In the genomic region with DNA sequence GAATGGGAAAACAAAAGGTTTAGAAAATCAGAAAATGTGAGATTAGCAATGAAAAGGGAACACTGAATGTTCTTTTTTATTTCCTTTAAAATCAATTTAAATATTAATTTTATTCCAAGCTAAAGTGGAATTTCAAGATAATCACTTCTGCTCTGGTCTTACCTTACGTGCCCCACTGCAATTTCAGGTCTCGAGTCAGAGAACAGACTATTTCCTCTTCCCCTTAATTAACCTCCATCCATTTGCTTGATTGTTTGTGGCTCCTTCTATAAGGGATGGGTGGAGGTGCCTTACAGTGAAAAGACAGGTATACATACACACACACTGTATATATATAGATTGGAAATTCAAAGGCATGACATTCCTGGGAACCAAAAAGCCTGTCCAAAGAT, we compare ENCODE assay signal across 13 cellular contexts.
DNase-seq lines count a peak whose midpoint lies in the region; TF ChIP-seq lines count a peak whose summit lies in the region.
"Had no signal": no experiment of that assay in that cellular context is flagged by ENCODE, and none has a peak within 500 bp of the region (broad histone marks: within the 10 kb centered on the region; RNA-seq: fewer than 3 reads in every experiment).

No MANE protein-coding gene starts in this region.

- H3K9me3 Mint-ChIP-seq in activated CD4-positive, alpha-beta T cell treated with anti-CD3 and anti-CD28 coated beads, Interleukin-2, amount 10 ng/mL, durations not matched to agents 7 days and 5 days = peaks cover 2% of the 10 kb centered on the region
- H3K9me3 Mint-ChIP-seq: brain, GM23338 had no signal

- H3K9me3 ChIP-seq in adipocyte (ENCODE audit: control insufficient read depth, low read length) (no peaks in the 10 kb centered on the region), spleen (no peaks in the 10 kb centered on the region)

- peaks cover 30% of the 10 kb centered on the region for H3K4me1 ChIP-seq in adipocyte (ENCODE audit: control insufficient read depth, insufficient read depth, low read length)
- H3K4me1 ChIP-seq in spleen = peaks cover 20 to 72% (median 60%) of the 10 kb centered on the region in 6 donors

- no peak overlapping the region for H3K4me3 ChIP-seq in adipocyte (ENCODE audit: low read length)
- H3K4me3 ChIP-seq in spleen = peak overlapping the region in 1 of 8 donors; percentile 10
- H3K4me3 ChIP-seq: GM23338, skin epidermis had no signal

- intact Hi-C loops in spleen (cut with DNase I; ENCODE audit: low total_unique reads) = no loop called here
- intact Hi-C loops in posterior vena cava (cut with DNase I) = loop anchor here in 1 of 2 donors (10.0 kb wide), 1 partner anchor 63 kb away; no protein-coding TSS in a partner anchor

- peaks cover 12% of the 10 kb centered on the region for H3K27me3 Mint-ChIP-seq in activated CD4-positive, alpha-beta T cell treated with anti-CD3 and anti-CD28 coated beads, Interleukin-2, amount 10 ng/mL, durations not matched to agents 7 days and 5 days
- H3K27me3 Mint-ChIP-seq: brain had no signal

- H3K9ac ChIP-seq in adipocyte (ENCODE audit: low read length) = peak overlapping the region; percentile 9

- peak overlapping the region; percentile 40 to 79 (median 68) for H3K27ac ChIP-seq in spleen
- H3K27ac ChIP-seq: epithelial cell of prostate had no signal

- H3K27ac Mint-ChIP-seq in activated CD4-positive, alpha-beta T cell treated with anti-CD3 and anti-CD28 coated beads, Interleukin-2, amount 10 ng/mL, durations not matched to agents 7 days and 5 days = peak overlapping the region; percentile 82
- H3K27ac Mint-ChIP-seq: GM23338 had no signal

- WGBS in spleen, 5 donors = 21 to 34% (median 32%) methylated on average over 2 of the region's 2 CpGs

- peaks cover 39% of the 10 kb centered on the region for H3K36me3 Mint-ChIP-seq in activated CD4-positive, alpha-beta T cell treated with anti-CD3 and anti-CD28 coated beads, Interleukin-2, amount 10 ng/mL, durations not matched to agents 7 days and 5 days (ENCODE audit: low read depth)

- POLR2A ChIA-PET in activated CD4-positive, alpha-beta T cell treated with anti-CD3 and anti-CD28 coated beads, Interleukin-2, amount 10 ng/mL, durations not matched to agents 7 days and 5 days (lab: Charles Lee) = no interaction called here

- peaks cover 63% of the 10 kb centered on the region for H3K4me1 Mint-ChIP-seq in activated CD4-positive, alpha-beta T cell treated with anti-CD3 and anti-CD28 coated beads, Interleukin-2, amount 10 ng/mL, durations not matched to agents 7 days and 5 days

- H3K27me3 ChIP-seq in adipocyte (replicated peaks; ENCODE audit: control insufficient read depth, insufficient read depth, low read length) = no peaks in the 10 kb centered on the region
- no peaks in the 10 kb centered on the region for H3K27me3 ChIP-seq in spleen (replicated peaks in 1 of 7)

- no peak for TF ChIP-seq POLR2A in spleen (IDR thresholded peaks at IDR 0.05)

- CTCF ChIA-PET in activated CD4-positive, alpha-beta T cell treated with anti-CD3 and anti-CD28 coated beads, Interleukin-2, amount 10 ng/mL, durations not matched to agents 7 days and 5 days (lab: Charles Lee) = no interaction called here

- peak; percentile 22 for DNase-seq in activated CD4-positive, alpha-beta T cell treated with anti-CD3 and anti-CD28 coated beads, Interleukin-2, amount 10 ng/mL, durations not matched to agents 7 days and 5 days
- DNase-seq in activated CD4-positive, alpha-beta T cell treated with anti-CD3 and anti-CD28 coated beads, Interleukin-2, amount 50 U/mL, for 48 hours = no peak
- DNase-seq in NCI-H69 (lab: John Stamatoyannopoulos, UW) (peak; percentile 9), adipocyte (ENCODE audit: low read depth) (no peak), spleen (no peak), posterior vena cava (ENCODE audit: low spot score) (no peak), NAMALWA (ENCODE audit: low spot score) (no peak), NCI-H1436 (lab: John Stamatoyannopoulos, UW) (no peak)
- DNase-seq: Right ventricle myocardium superior had no signal

- H3K4me3 Mint-ChIP-seq in activated CD4-positive, alpha-beta T cell treated with anti-CD3 and anti-CD28 coated beads, Interleukin-2, amount 10 ng/mL, durations not matched to agents 7 days and 5 days = peak overlapping the region; percentile 33
- H3K4me3 Mint-ChIP-seq: brain, GM23338 had no signal

- no peak for TF ChIP-seq CTCF in spleen (IDR thresholded peaks at IDR 0.05 in 8 of 11, conservative IDR thresholded peaks at IDR 0.05 in 3 of 11)

- peaks cover 3% of the 10 kb centered on the region for H3K36me3 ChIP-seq in adipocyte (ENCODE audit: control insufficient read depth, insufficient read depth, low read length, severe bottlenecking)
- peaks cover 0 to 29% (median 0%) of the 10 kb centered on the region in 6 donors for H3K36me3 ChIP-seq in spleen

Comparison
In these comparisons a context has a peak if more than half of its experiments do, and no peak if none do; other contexts are left out.
1. DNase-seq: peak in activated CD4-positive, alpha-beta T cell treated with anti-CD3 and anti-CD28 coated beads, Interleukin-2, amount 10 ng/mL, durations not matched to agents 7 days and 5 days (single experiment) and NCI-H69 (single experiment); none in activated CD4-positive, alpha-beta T cell treated with anti-CD3 and anti-CD28 coated beads, Interleukin-2, amount 50 U/mL, for 48 hours (0 of 2), adipocyte (single experiment), spleen (single experiment), posterior vena cava (single experiment), NAMALWA (single experiment) and NCI-H1436 (single experiment).